In genomic region chr15:65066001-65066634, GRCh38 we compare ENCODE assay signal across 17 cellular contexts. TPM values are rescaled to one million over a fixed set of nuclear protein-coding genes. Genes with fewer than 3 reads are reported as not detected.
A peak's percentile ranks its signal among the peaks of the same experiment; 100 is the strongest.
DNase-seq lines count a peak whose midpoint lies in the region; ATAC-seq and TF ChIP-seq lines count a peak whose summit lies in the region.
"Had no signal": no experiment of that assay in that cellular context is flagged by ENCODE, and none has a peak within 500 bp of the region (broad histone marks: within the 10 kb centered on the region; RNA-seq: fewer than 3 reads in every experiment).

No MANE protein-coding gene starts in this region.

- H3K4me1 ChIP-seq in rectal smooth muscle tissue (ENCODE audit: control insufficient read depth, insufficient read depth, low read length), result peaks cover 35% of the 10 kb centered on the region
- H3K4me1 ChIP-seq in foreskin keratinocyte, result no peaks in the 10 kb centered on the region

- H3K36me3 Mint-ChIP-seq in CD4-positive, alpha-beta T cell (ENCODE audit: low read depth), result no peaks in the 10 kb centered on the region
- H3K36me3 Mint-ChIP-seq: activated naive CD8-positive, alpha-beta T cell treated with anti-CD3 and anti-CD28 coated beads for 36 hours; stimulated activated effector memory CD8-positive, alpha-beta T cell treated with anti-CD3 and anti-CD28 coated beads, Interleukin-12 subunit alpha, Interleukin-12 subunit beta, amount 100 ng/mL, for 72 hours had no signal

- H3K9me3 ChIP-seq in CD4-positive, alpha-beta T cell (ENCODE audit: control insufficient read depth, low read length), result no peaks in the 10 kb centered on the region

- peaks cover 71% of the 10 kb centered on the region for H3K27me3 Mint-ChIP-seq in CD4-positive, alpha-beta T cell

- peaks cover 6% of the 10 kb centered on the region for H3K4me1 Mint-ChIP-seq in CD4-positive, alpha-beta T cell (ENCODE audit: low read depth)

- TF ChIP-seq CTCF in CD4-positive, alpha-beta T cell (IDR thresholded peaks at IDR 0.05), result peak; percentile 15
- TF ChIP-seq CTCF in fibroblast of pulmonary artery (IDR thresholded peaks at IDR 0.05; ENCODE audit: low read length, missing control alignments), result no peak
- TF ChIP-seq CTCF in foreskin keratinocyte (conservative IDR thresholded peaks at IDR 0.05), result no peak

- POLR2A ChIA-PET in CD4-positive, alpha-beta T cell (lab: Charles Lee), result no interaction called here

- no peaks in the 10 kb centered on the region for H3K36me3 ChIP-seq in rectal smooth muscle tissue (ENCODE audit: control insufficient read depth, insufficient read depth, low read length)

- ATAC-seq in CD4-positive, alpha-beta T cell (ENCODE audit: poor library complexity), result no peak
- ATAC-seq in foreskin keratinocyte, result no peak
- ATAC-seq: left lobe of liver; stimulated activated effector memory CD8-positive, alpha-beta T cell treated with anti-CD3 and anti-CD28 coated beads, Interleukin-12 subunit alpha, Interleukin-12 subunit beta, amount 100 ng/mL, for 72 hours had no signal

- peaks cover 40% of the 10 kb centered on the region for H3K27me3 ChIP-seq in CD4-positive, alpha-beta T cell (ENCODE audit: control insufficient read depth, insufficient read depth, low read length)
- H3K27me3 ChIP-seq in rectal smooth muscle tissue (ENCODE audit: control insufficient read depth, insufficient read depth, low read length), result no peaks in the 10 kb centered on the region
- peaks cover 74% of the 10 kb centered on the region for H3K27me3 ChIP-seq in foreskin keratinocyte

- H3K9ac ChIP-seq in rectal smooth muscle tissue (ENCODE audit: low read length), result no peak overlapping the region

- CTCF ChIA-PET in CD4-positive, alpha-beta T cell (lab: Charles Lee), result no interaction called here

- no peak for DNase-seq in CD4-positive, alpha-beta T cell
- DNase-seq in M059J (ENCODE audit: low read depth) (peak; percentile 54), fibroblast of pulmonary artery (ENCODE audit: low read depth) (peak; percentile 36), SIG-M5 treated with dmso at 0.1 percent for 504 hours (lab: John Stamatoyannopoulos, UW; ENCODE audit: unreplicated experiment) (no peak), AML-193 (lab: John Stamatoyannopoulos, UW) (no peak), foreskin keratinocyte (no peak), activated T-cell treated with anti-CD3 and anti-CD28 coated beads for 4 hours (no peak)
- DNase-seq: activated naive CD8-positive, alpha-beta T cell treated with anti-CD3 and anti-CD28 coated beads for 36 hours; HFFc6; NCI-H1436 treated with DMSO at 0.1 percent for 48 hours; NCI-H748 treated with DMSO at 0.1 percent for 48 hours; SIG-M5 had no signal

- intact Hi-C loops in CD4-positive, alpha-beta T cell (cut with DNase I, micrococcal nuclease), result no loop called here

- no peak overlapping the region for H3K4me3 Mint-ChIP-seq in CD4-positive, alpha-beta T cell
- H3K4me3 Mint-ChIP-seq: activated naive CD8-positive, alpha-beta T cell treated with anti-CD3 and anti-CD28 coated beads for 36 hours; HFFc6 had no signal

- H3K4me3 ChIP-seq in fibroblast of pulmonary artery (replicated peaks; ENCODE audit: low read depth, low read length) (peak overlapping the region; percentile 13), rectal smooth muscle tissue (ENCODE audit: low read length) (peak overlapping the region; percentile 21)

- no peak overlapping the region for H3K27ac ChIP-seq in CD4-positive, alpha-beta T cell (ENCODE audit: low read depth, low read length)
- peak overlapping the region; percentile 92 for H3K27ac ChIP-seq in rectal smooth muscle tissue (ENCODE audit: low read depth, low read length)
- H3K27ac ChIP-seq in foreskin keratinocyte, result no peak overlapping the region

- no peaks in the 10 kb centered on the region for H3K9me3 Mint-ChIP-seq in CD4-positive, alpha-beta T cell
- H3K9me3 Mint-ChIP-seq: activated naive CD8-positive, alpha-beta T cell treated with anti-CD3 and anti-CD28 coated beads for 36 hours; HFFc6; stimulated activated effector memory CD8-positive, alpha-beta T cell treated with anti-CD3 and anti-CD28 coated beads, Interleukin-12 subunit alpha, Interleukin-12 subunit beta, amount 100 ng/mL, for 72 hours had no signal

- no peak overlapping the region for H3K27ac Mint-ChIP-seq in CD4-positive, alpha-beta T cell
- H3K27ac Mint-ChIP-seq: activated naive CD8-positive, alpha-beta T cell treated with anti-CD3 and anti-CD28 coated beads for 36 hours; HFFc6; stimulated activated effector memory CD8-positive, alpha-beta T cell treated with anti-CD3 and anti-CD28 coated beads, Interleukin-12 subunit alpha, Interleukin-12 subunit beta, amount 100 ng/mL, for 72 hours had no signal

RNA-seq across cellular contexts. Expression of gene RASL12, which starts 1.7 kb away (rescaled TPM):
- total RNA-seq in CD4-positive, alpha-beta T cell, result not detected
- not detected in 2 replicates for total RNA-seq in M059J (2014; rRNA removed; shearing (Covaris generic))
- total RNA-seq in foreskin keratinocyte, result not detected in 2 replicates
- not detected in 2 replicates for polyA plus RNA-seq in foreskin keratinocyte
- total RNA-seq: activated naive CD8-positive, alpha-beta T cell treated with anti-CD3 and anti-CD28 coated beads for 36 hours; glomerular endothelial cell; HFFc6 had no signal

RNA-seq across cellular contexts. Expression of gene KBTBD13, which starts 10.4 kb away (rescaled TPM):
- not detected for total RNA-seq in CD4-positive, alpha-beta T cell
- total RNA-seq in M059J (2014; rRNA removed; shearing (Covaris generic)), result not detected in 2 replicates
- not detected in 2 replicates for total RNA-seq in foreskin keratinocyte
- polyA plus RNA-seq in foreskin keratinocyte, result not detected in 2 replicates
- total RNA-seq: activated naive CD8-positive, alpha-beta T cell treated with anti-CD3 and anti-CD28 coated beads for 36 hours; glomerular endothelial cell; HFFc6; left lobe of liver; osteocyte had no signal

RNA-seq across cellular contexts. Expression of gene SLC51B, which starts 20.9 kb away (rescaled TPM):
- not detected for total RNA-seq in CD4-positive, alpha-beta T cell
- not detected in 2 replicates for total RNA-seq in M059J (2014; rRNA removed; shearing (Covaris generic))
- not detected in 2 replicates for total RNA-seq in foreskin keratinocyte
- not detected in 2 replicates for polyA plus RNA-seq in foreskin keratinocyte
- total RNA-seq: activated naive CD8-positive, alpha-beta T cell treated with anti-CD3 and anti-CD28 coated beads for 36 hours; glomerular endothelial cell; HFFc6; osteocyte had no signal

RNA-seq across cellular contexts. Expression of gene MTFMT, which starts 36.7 kb away (rescaled TPM):
- 1 to 10 TPM; 3.4 to 5.8 TPM for total RNA-seq in CD4-positive, alpha-beta T cell
- 19.9 and 21.2 TPM in 2 replicates for total RNA-seq in M059J (2014; rRNA removed; shearing (Covaris generic))
- 19.7 and 21.9 TPM in 2 replicates for total RNA-seq in foreskin keratinocyte
- polyA plus RNA-seq in foreskin keratinocyte, result 13.3 and 17.5 TPM in 2 replicates

RNA-seq across cellular contexts. Expression of gene UBAP1L, which starts 48.9 kb away (rescaled TPM):
- total RNA-seq in CD4-positive, alpha-beta T cell, result 1 to 10 TPM; 7.2 TPM
- 0.10 and 0.12 TPM in 2 replicates for total RNA-seq in M059J (2014; rRNA removed; shearing (Covaris generic))
- total RNA-seq in foreskin keratinocyte, result 0.49 and 0.88 TPM in 2 replicates
- 0.23 and 0.27 TPM in 2 replicates for polyA plus RNA-seq in foreskin keratinocyte

Comparison
In these comparisons a context has a peak if more than half of its experiments do, and no peak if none do; other contexts are left out.
1. DNase-seq: peak in M059J (single experiment) and fibroblast of pulmonary artery (single experiment); none in CD4-positive, alpha-beta T cell (0 of 10), SIG-M5 treated with dmso at 0.1 percent for 504 hours (single experiment), AML-193 (0 of 2), foreskin keratinocyte (0 of 2) and activated T-cell treated with anti-CD3 and anti-CD28 coated beads for 4 hours (single experiment).